In the genomic region with DNA sequence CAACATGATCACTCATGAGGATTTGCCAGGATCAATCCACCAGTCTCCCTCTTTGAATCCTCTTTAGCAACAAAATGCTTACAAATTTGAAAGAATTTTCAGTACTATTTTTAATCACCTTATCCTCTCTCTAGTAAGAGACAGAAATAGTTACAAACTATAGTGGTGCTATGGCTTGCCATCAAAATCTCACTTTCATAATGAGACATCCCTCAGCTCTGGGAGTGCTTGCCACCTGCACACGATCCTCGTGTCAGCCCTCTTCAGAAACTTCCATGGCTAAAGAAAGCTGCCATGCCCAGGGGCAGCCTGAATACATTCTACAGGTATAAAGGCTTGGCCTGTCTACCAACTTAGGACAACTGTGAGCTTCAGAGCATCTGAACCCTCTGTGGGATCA, we compare ENCODE assay signal across 12 cellular contexts. TPM values are rescaled to one million over a fixed set of nuclear protein-coding genes. Genes with fewer than 3 reads are reported as not detected.
DNase-seq lines count a peak whose midpoint lies in the region; ATAC-seq and TF ChIP-seq lines count a peak whose summit lies in the region.
"Had no signal": no experiment of that assay in that cellular context is flagged by ENCODE, and none has a peak within 500 bp of the region (broad histone marks: within the 10 kb centered on the region; RNA-seq: fewer than 3 reads in every experiment).

No MANE protein-coding gene starts in this region.

- ATAC-seq in activated naive CD4-positive, alpha-beta T cell treated with anti-CD3 and anti-CD28 coated beads, Interleukin-2, amount 50 U/mL, for 72 hours = peak; percentile 15 to 79
- ATAC-seq in GM21529 (IDR thresholded peaks at IDR 0.05; ENCODE audit: unreplicated experiment) = peak; percentile 60
- peak; percentile 34 for ATAC-seq in HG03095 (IDR thresholded peaks at IDR 0.05; ENCODE audit: unreplicated experiment)
- ATAC-seq: left cardiac atrium had no signal

- no peak overlapping the region for H3K23ac ChIP-seq in trophoblast cell (ENCODE audit: low read length)

- H3K4me1 ChIP-seq in esophagus muscularis mucosa (peaks cover 0 to 5% (median 2%) of the 10 kb centered on the region in 4 donors), trophoblast cell (ENCODE audit: control insufficient read depth in 1 of 2, insufficient read depth in 2 of 2, low read length in 2 of 2) (peaks cover 0 to 2% of the 10 kb centered on the region in 2 experiments)

- H3K4ac ChIP-seq in trophoblast cell (ENCODE audit: low read depth, low read length) = no peak overlapping the region

- peaks cover 0 to 8% (median 2%) of the 10 kb centered on the region in 4 donors for H3K9me3 ChIP-seq in esophagus muscularis mucosa
- H3K9me3 ChIP-seq in trophoblast cell (ENCODE audit: insufficient read depth, low read depth, low read length) = peaks cover 2% of the 10 kb centered on the region
- H3K9me3 ChIP-seq: tibial nerve had no signal

- DNase-seq in activated naive CD4-positive, alpha-beta T cell treated with anti-CD3 and anti-CD28 coated beads, Interleukin-2, amount 50 U/mL, for 72 hours (ENCODE audit: low spot score in 2 of 2) = no peak
- DNase-seq in activated naive CD4-positive, alpha-beta T cell treated with anti-CD3 and anti-CD28 coated beads, Interleukin-2, amount 50 U/mL, for 16 hours = no peak
- DNase-seq in esophagus muscularis mucosa (ENCODE audit: extremely low spot score) = peak; percentile 39
- no peak for DNase-seq in NOMO-1 (lab: John Stamatoyannopoulos, UW; ENCODE audit: unreplicated experiment in 2 of 2)
- no peak for DNase-seq in trophoblast cell
- no peak for DNase-seq in nucleus accumbens (lab: John Stamatoyannopoulos, UW)
- DNase-seq: left cardiac atrium had no signal

- TF ChIP-seq EP300 in esophagus muscularis mucosa (IDR thresholded peaks at IDR 0.05) = no peak

- H2AFZ ChIP-seq in trophoblast cell (ENCODE audit: insufficient read depth, low read length, poor library complexity) = no peak overlapping the region

- no peak overlapping the region for H2BK12ac ChIP-seq in trophoblast cell (ENCODE audit: low read length)

- no peak overlapping the region for H4K91ac ChIP-seq in trophoblast cell (ENCODE audit: low read depth, low read length)

- peaks cover 2% of the 10 kb centered on the region for H3K79me1 ChIP-seq in trophoblast cell (ENCODE audit: low read length)

- H2BK120ac ChIP-seq in trophoblast cell (ENCODE audit: insufficient read depth, low read length, poor library complexity) = no peak overlapping the region

- no peaks in the 10 kb centered on the region for H3K27me3 ChIP-seq in esophagus muscularis mucosa
- no peaks in the 10 kb centered on the region for H3K27me3 ChIP-seq in trophoblast cell (ENCODE audit: insufficient read depth, low read length)
- H3K27me3 ChIP-seq: tibial nerve had no signal

- no peak overlapping the region for H4K12ac ChIP-seq in trophoblast cell (ENCODE audit: low read depth, low read length)

- H3K4me2 ChIP-seq in trophoblast cell (ENCODE audit: low read length) = no peak overlapping the region

- no peak overlapping the region for H3K27ac ChIP-seq in esophagus muscularis mucosa (replicated peaks in 1 of 4)
- no peak overlapping the region for H3K27ac ChIP-seq in trophoblast cell (ENCODE audit: low read depth, low read length)
- H3K27ac ChIP-seq: skin epidermis, tibial nerve had no signal

- no peak overlapping the region for H3K18ac ChIP-seq in trophoblast cell (ENCODE audit: low read length)

- H3K27ac Mint-ChIP-seq in activated naive CD4-positive, alpha-beta T cell treated with anti-CD3 and anti-CD28 coated beads, Interleukin-2, amount 50 U/mL, for 72 hours = no peak overlapping the region
- H3K27ac Mint-ChIP-seq: brain had no signal

- intact Hi-C loops in esophagus muscularis mucosa (cut with DNase I) = loop anchor here (10.0 kb wide), 2 partner anchors 205 to 325 kb away; a partner anchor contains a TSS

- H2BK5ac ChIP-seq in trophoblast cell (ENCODE audit: low read depth, low read length, poor library complexity) = no peak overlapping the region

- no peak for TF ChIP-seq CTCF in esophagus muscularis mucosa (IDR thresholded peaks at IDR 0.05)

- H3K79me2 ChIP-seq in trophoblast cell (ENCODE audit: control insufficient read depth, insufficient read depth, low read length, poor library complexity) = no peaks in the 10 kb centered on the region

- peaks cover 9 to 16% of the 10 kb centered on the region in 2 donors for H3K9me3 Mint-ChIP-seq in activated naive CD4-positive, alpha-beta T cell treated with anti-CD3 and anti-CD28 coated beads, Interleukin-2, amount 50 U/mL, for 72 hours

- no peak overlapping the region for H2AK5ac ChIP-seq in trophoblast cell (ENCODE audit: low read length)

- no peaks in the 10 kb centered on the region for H3K36me3 ChIP-seq in esophagus muscularis mucosa
- no peaks in the 10 kb centered on the region for H3K36me3 ChIP-seq in trophoblast cell (ENCODE audit: control insufficient read depth in 1 of 2, insufficient read depth in 2 of 2, low read length in 2 of 2)
- H3K36me3 ChIP-seq: tibial nerve had no signal

- no peak overlapping the region for H3K14ac ChIP-seq in trophoblast cell (ENCODE audit: low read length)

- H3K4me3 ChIP-seq in esophagus muscularis mucosa = no peak overlapping the region
- no peak overlapping the region for H3K4me3 ChIP-seq in trophoblast cell (ENCODE audit: low read depth, low read length)
- H3K4me3 ChIP-seq: skin epidermis, tibial nerve had no signal

- WGBS in esophagus muscularis mucosa = 93% methylated on average over 2 of the region's 2 CpGs
- no CpG with 5 or more reads among the region's 2 CpGs for WGBS in trophoblast cell (ENCODE audit: extremely low coverage, insufficient coverage, insufficient read length)

- no peak overlapping the region for H4K8ac ChIP-seq in trophoblast cell (ENCODE audit: low read depth, low read length)

- TF ChIP-seq POLR2A in esophagus muscularis mucosa (IDR thresholded peaks at IDR 0.05; ENCODE audit: low read depth) = no peak

- peaks cover 24 to 25% of the 10 kb centered on the region in 2 donors for H3K36me3 Mint-ChIP-seq in activated naive CD4-positive, alpha-beta T cell treated with anti-CD3 and anti-CD28 coated beads, Interleukin-2, amount 50 U/mL, for 72 hours
- H3K36me3 Mint-ChIP-seq: brain had no signal

- no peak overlapping the region for H3K9ac ChIP-seq in trophoblast cell (ENCODE audit: low read length)

RNA-seq across cellular contexts. Expression of a gene that starts 5.1 kb away (rescaled TPM):
- 100 to 1,000 TPM; 204 to 221 TPM for total RNA-seq in activated naive CD4-positive, alpha-beta T cell treated with anti-CD3 and anti-CD28 coated beads, Interleukin-2, amount 50 U/mL, for 72 hours
- 100 to 1,000 TPM in 2 of 4 donors, 10 to 100 TPM in 2; 86.8 to 113 (median 94.4) TPM for total RNA-seq in esophagus muscularis mucosa
- 129 TPM in 2 replicates for polyA plus RNA-seq in trophoblast cell (2013)
